16 cellular contexts compared by ENCODE assay signal in the genomic region with DNA sequence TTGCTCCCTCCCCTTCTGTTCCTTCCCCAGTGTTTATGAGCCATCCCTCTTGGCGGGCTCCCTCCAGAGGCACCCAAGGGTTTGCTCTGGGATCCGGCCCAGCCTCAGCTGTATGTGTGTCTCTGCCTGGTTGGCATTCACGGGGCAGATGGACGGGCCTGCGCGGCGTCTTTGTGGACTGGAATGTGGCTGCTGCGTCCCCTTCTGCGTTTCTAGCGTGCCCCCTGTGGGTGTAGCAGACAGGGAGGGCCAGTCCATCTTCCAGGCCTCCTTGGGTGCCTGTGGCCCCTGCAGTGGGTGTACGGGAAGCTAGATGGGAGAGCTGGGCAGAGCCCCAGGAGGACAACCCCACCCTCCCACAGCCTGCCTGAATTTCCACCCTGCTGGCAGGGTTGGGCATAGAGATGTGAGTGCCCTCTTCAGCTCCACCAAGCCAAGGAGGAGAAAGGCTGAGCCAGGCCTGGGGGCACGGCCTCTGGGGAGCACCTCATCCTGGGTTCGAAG. TPM values are rescaled to one million over a fixed set of nuclear protein-coding genes. Genes with fewer than 3 reads are reported as not detected.
A peak's percentile ranks its signal among the peaks of the same experiment; 100 is the strongest.
DNase-seq lines count a peak whose midpoint lies in the region; ATAC-seq and TF ChIP-seq lines count a peak whose summit lies in the region.
"Had no signal": no experiment of that assay in that cellular context is flagged by ENCODE, and none has a peak within 500 bp of the region (broad histone marks: within the 10 kb centered on the region; RNA-seq: fewer than 3 reads in every experiment).

No MANE protein-coding gene starts in this region.

- intact Hi-C loops in head of caudate nucleus (cut with DNase I) (no loop called here), aorta (cut with DNase I) (no loop called here)

- 64 to 71% methylated on average over 13 of the region's 13 CpGs for WGBS in aorta, 2 donors

- no peak for DNase-seq in activated naive CD4-positive, alpha-beta T cell treated with anti-CD3 and anti-CD28 coated beads, Interleukin-2, amount 50 U/mL, for 72 hours (ENCODE audit: low spot score in 2 of 2)
- peak in 28 of 42 donors; percentile 19 to 81 (median 58) for DNase-seq in head of caudate nucleus
- no peak for DNase-seq in neural crest cell (ENCODE audit: low read depth, low spot score)
- DNase-seq in aorta: peak; percentile 49 to 65
- DNase-seq in GM03348 (ENCODE audit: low spot score): no peak
- DNase-seq in NCI-H2227 treated with DMSO at 0.1 percent for 48 hours (lab: John Stamatoyannopoulos, UW): no peak
- DNase-seq: ACHN; activated CD4-positive, CD25-positive, alpha-beta regulatory T cell treated with anti-CD3 and anti-CD28 coated beads, Interleukin-2, amount 50 U/mL, for 72 hours; activated T-cell treated with anti-CD3 and anti-CD28 coated beads, Interleukin-2, amount 50 U/mL, for 4 hours; body of pancreas; NCI-H446; SIG-M5 had no signal

- no peaks in the 10 kb centered on the region for H3K36me3 Mint-ChIP-seq in activated naive CD4-positive, alpha-beta T cell treated with anti-CD3 and anti-CD28 coated beads, Interleukin-2, amount 50 U/mL, for 24 hours
- peaks cover 0 to 4% of the 10 kb centered on the region in 2 donors for H3K36me3 Mint-ChIP-seq in activated naive CD4-positive, alpha-beta T cell treated with anti-CD3 and anti-CD28 coated beads, Interleukin-2, amount 50 U/mL, for 72 hours
- no peaks in the 10 kb centered on the region for H3K36me3 Mint-ChIP-seq in neural crest cell (ENCODE audit: low read depth)

- peaks cover 4% of the 10 kb centered on the region for H3K4me1 Mint-ChIP-seq in activated naive CD4-positive, alpha-beta T cell treated with anti-CD3 and anti-CD28 coated beads, Interleukin-2, amount 50 U/mL, for 24 hours
- peaks cover 26% of the 10 kb centered on the region for H3K4me1 Mint-ChIP-seq in neural crest cell

- no peak overlapping the region for H3K4me3 ChIP-seq in aorta (ENCODE audit: low read length in 2 of 2)
- H3K4me3 ChIP-seq: body of pancreas had no signal

- H3K27ac ChIP-seq in aorta (ENCODE audit: low read depth in 1 of 2, low read length in 2 of 2): no peak overlapping the region
- H3K27ac ChIP-seq: body of pancreas, esophagus muscularis mucosa, neutrophil had no signal

- H3K27ac Mint-ChIP-seq in activated naive CD4-positive, alpha-beta T cell treated with anti-CD3 and anti-CD28 coated beads, Interleukin-2, amount 50 U/mL, for 24 hours: no peak overlapping the region
- H3K27ac Mint-ChIP-seq in activated naive CD4-positive, alpha-beta T cell treated with anti-CD3 and anti-CD28 coated beads, Interleukin-2, amount 50 U/mL, for 72 hours: no peak overlapping the region
- H3K27ac Mint-ChIP-seq in neural crest cell (ENCODE audit: unreplicated experiment): no peak overlapping the region

- no peaks in the 10 kb centered on the region for H3K9me3 ChIP-seq in aorta (ENCODE audit: control insufficient read depth, low read length)
- H3K9me3 ChIP-seq: body of pancreas, esophagus muscularis mucosa, neutrophil had no signal

- peak; percentile 26 for TF ChIP-seq CTCF in neural crest cell (conservative IDR thresholded peaks at IDR 0.05)

- no peaks in the 10 kb centered on the region for H3K4me1 ChIP-seq in aorta (ENCODE audit: control insufficient read depth in 1 of 2, insufficient read depth in 2 of 2, low read length in 2 of 2)

- no peaks in the 10 kb centered on the region for H3K36me3 ChIP-seq in aorta (ENCODE audit: control insufficient read depth in 1 of 2, insufficient read depth in 2 of 2, low read length in 1 of 2)
- H3K36me3 ChIP-seq: neutrophil had no signal

- H3K9me3 Mint-ChIP-seq in activated naive CD4-positive, alpha-beta T cell treated with anti-CD3 and anti-CD28 coated beads, Interleukin-2, amount 50 U/mL, for 24 hours: no peaks in the 10 kb centered on the region
- no peaks in the 10 kb centered on the region for H3K9me3 Mint-ChIP-seq in activated naive CD4-positive, alpha-beta T cell treated with anti-CD3 and anti-CD28 coated beads, Interleukin-2, amount 50 U/mL, for 72 hours
- H3K9me3 Mint-ChIP-seq in neural crest cell: no peaks in the 10 kb centered on the region
- H3K9me3 Mint-ChIP-seq: activated T-cell treated with anti-CD3 and anti-CD28 coated beads, Interleukin-2, amount 50 U/mL, for 4 hours had no signal

- ATAC-seq in activated naive CD4-positive, alpha-beta T cell treated with anti-CD3 and anti-CD28 coated beads, Interleukin-2, amount 50 U/mL, for 72 hours: no peak
- ATAC-seq in aorta (ENCODE audit: low FRiP score) (no peak), GM18870 (IDR thresholded peaks at IDR 0.05; ENCODE audit: unreplicated experiment) (no peak)
- ATAC-seq: activated T-cell treated with anti-CD3 and anti-CD28 coated beads, Interleukin-2, amount 50 U/mL, for 4 hours; body of pancreas had no signal

- H3K4me3 Mint-ChIP-seq in activated naive CD4-positive, alpha-beta T cell treated with anti-CD3 and anti-CD28 coated beads, Interleukin-2, amount 50 U/mL, for 24 hours: peak overlapping the region; percentile 39
- peak overlapping the region; percentile 57 for H3K4me3 Mint-ChIP-seq in neural crest cell

- no peaks in the 10 kb centered on the region for H3K27me3 ChIP-seq in aorta (ENCODE audit: control insufficient read depth in 1 of 2, insufficient read depth in 2 of 2, low read length in 1 of 2)
- H3K27me3 ChIP-seq: body of pancreas had no signal

- peaks cover 35% of the 10 kb centered on the region for H3K27me3 Mint-ChIP-seq in activated naive CD4-positive, alpha-beta T cell treated with anti-CD3 and anti-CD28 coated beads, Interleukin-2, amount 50 U/mL, for 24 hours
- H3K27me3 Mint-ChIP-seq in neural crest cell (ENCODE audit: low read depth): peaks cover 13% of the 10 kb centered on the region

RNA-seq across cellular contexts. Expression of gene GPC1, which starts 15.7 kb away (rescaled TPM):
- total RNA-seq in activated naive CD4-positive, alpha-beta T cell treated with anti-CD3 and anti-CD28 coated beads, Interleukin-2, amount 50 U/mL, for 72 hours: 1 to 10 TPM; 1.6 to 5.5 TPM
- 88.6 and 89.9 TPM in 2 replicates for total RNA-seq in neural crest cell
- 10 to 100 TPM; 32.3 to 62.6 TPM for total RNA-seq in aorta
- 10 to 100 TPM; 28.0 to 66.8 TPM for polyA plus RNA-seq in aorta

Comparison
In these comparisons a context has a peak if more than half of its experiments do, and no peak if none do; other contexts are left out.
1. DNase-seq: peak in head of caudate nucleus (28 of 42) and aorta (2 of 2); none in activated naive CD4-positive, alpha-beta T cell treated with anti-CD3 and anti-CD28 coated beads, Interleukin-2, amount 50 U/mL, for 72 hours (0 of 2), neural crest cell (single experiment), GM03348 (single experiment) and NCI-H2227 treated with DMSO at 0.1 percent for 48 hours (single experiment).
2. RNA of gene GPC1, which starts 15.7 kb away (total RNA-seq): 88.6 to 89.9 TPM in neural crest cell and 32.3 to 62.6 TPM in aorta; 1.6 to 5.5 TPM in activated naive CD4-positive, alpha-beta T cell treated with anti-CD3 and anti-CD28 coated beads, Interleukin-2, amount 50 U/mL, for 72 hours; every median in the first group is over 4 times any median in the second.